16 cellular contexts compared by ENCODE assay signal in the genomic region with DNA sequence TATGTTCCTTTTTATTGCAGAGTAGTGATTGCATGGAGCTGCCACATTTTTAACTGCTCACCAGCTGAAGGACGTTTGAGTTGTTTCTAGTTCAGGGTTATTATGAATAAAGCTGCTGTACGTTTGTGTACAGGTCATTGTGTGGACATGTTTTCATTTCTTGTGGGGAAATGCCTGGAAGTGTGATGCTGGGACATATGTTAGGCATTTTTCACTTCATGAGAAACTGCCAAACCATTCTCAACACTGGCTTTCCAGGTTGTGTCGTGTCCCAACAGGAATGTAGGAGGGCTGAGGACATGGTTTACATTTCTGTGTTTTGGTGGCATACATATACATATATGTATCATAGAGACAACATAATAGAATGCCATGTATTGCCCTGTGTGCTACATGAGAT.
DNase-seq lines count a peak whose midpoint lies in the region; ATAC-seq and TF ChIP-seq lines count a peak whose summit lies in the region.
"Had no signal": no experiment of that assay in that cellular context is flagged by ENCODE, and none has a peak within 500 bp of the region (broad histone marks: within the 10 kb centered on the region; RNA-seq: fewer than 3 reads in every experiment).

No MANE protein-coding gene starts in this region.

- H3K27me3 ChIP-seq in mammary epithelial cell (ENCODE audit: insufficient read depth, low read length) = peaks cover 2% of the 10 kb centered on the region
- no peaks in the 10 kb centered on the region for H3K27me3 ChIP-seq in uterus
- H3K27me3 ChIP-seq in esophagus muscularis mucosa = no peaks in the 10 kb centered on the region

- no peak for TF ChIP-seq CTCF in mammary epithelial cell (conservative IDR thresholded peaks at IDR 0.05 in 1 of 2, IDR thresholded peaks at IDR 0.05 in 1 of 2; ENCODE audit: extremely low read depth in 1 of 2, insufficient read depth in 1 of 2, low read depth in 1 of 2, low read length in 2 of 2)
- no peak for TF ChIP-seq CTCF in MCF 10A (IDR thresholded peaks at IDR 0.05; ENCODE audit: unreplicated experiment)
- TF ChIP-seq CTCF in epithelial cell of esophagus (IDR thresholded peaks at IDR 0.05; ENCODE audit: insufficient read depth, low read depth, low read length, missing control alignments) = no peak
- no peak for TF ChIP-seq CTCF in uterus (IDR thresholded peaks at IDR 0.05)
- TF ChIP-seq CTCF in esophagus muscularis mucosa (IDR thresholded peaks at IDR 0.05) = no peak

- H3K79me2 ChIP-seq in mammary epithelial cell (ENCODE audit: insufficient read depth, low read length) = no peaks in the 10 kb centered on the region

- H2AFZ ChIP-seq in mammary epithelial cell (ENCODE audit: low read depth, low read length) = no peak overlapping the region

- no peaks in the 10 kb centered on the region for H3K9me3 Mint-ChIP-seq in MCF 10A (ENCODE audit: unreplicated experiment)
- H3K9me3 Mint-ChIP-seq in activated T-helper 17 cell treated with anti-CD3 and anti-CD28 coated beads, Interleukin-2, amount 50 U/mL, for 72 hours = no peaks in the 10 kb centered on the region
- H3K9me3 Mint-ChIP-seq: CD4-positive, alpha-beta T cell had no signal

- H3K9ac ChIP-seq in mammary epithelial cell (ENCODE audit: insufficient read depth, low read length) = no peak overlapping the region

- H3K4me2 ChIP-seq in mammary epithelial cell (ENCODE audit: insufficient read depth, low read depth, low read length) = no peak overlapping the region

- H3K27ac ChIP-seq in mammary epithelial cell (ENCODE audit: insufficient read depth, low read depth, low read length) (no peak overlapping the region), uterus (peak overlapping the region; percentile 85 to 94), esophagus muscularis mucosa (replicated peaks in 1 of 4) (no peak overlapping the region)
- H3K27ac ChIP-seq: 22Rv1 had no signal

- no peaks in the 10 kb centered on the region for H4K20me1 ChIP-seq in mammary epithelial cell (ENCODE audit: insufficient read depth, low read length)

- ATAC-seq in activated T-helper 17 cell treated with anti-CD3 and anti-CD28 coated beads, Interleukin-2, amount 50 U/mL, for 72 hours (replicated peaks) = no peak
- ATAC-seq in HG03135 (IDR thresholded peaks at IDR 0.05; ENCODE audit: unreplicated experiment) = no peak
- ATAC-seq: HepG2 had no signal

- intact Hi-C loops in mammary epithelial cell (cut with micrococcal nuclease) = no loop called here
- intact Hi-C loops in MCF 10A (cut with micrococcal nuclease) = no loop called here
- intact Hi-C loops in uterus (cut with DNase I; ENCODE audit: low total_unique reads) = no loop called here
- intact Hi-C loops in esophagus muscularis mucosa (cut with DNase I) = no loop called here

- H3K4me3 ChIP-seq in mammary epithelial cell (replicated peaks in 1 of 3; ENCODE audit: insufficient read depth in 1 of 3, low read depth in 2 of 3, low read length in 3 of 3) (no peak overlapping the region), epithelial cell of esophagus (ENCODE audit: low read length) (no peak overlapping the region), uterus (no peak overlapping the region), esophagus muscularis mucosa (no peak overlapping the region)
- H3K4me3 ChIP-seq: HAP-1 had no signal

- no peaks in the 10 kb centered on the region for H3K4me1 Mint-ChIP-seq in MCF 10A (ENCODE audit: insufficient read depth, unreplicated experiment)
- no peaks in the 10 kb centered on the region for H3K4me1 Mint-ChIP-seq in activated T-helper 17 cell treated with anti-CD3 and anti-CD28 coated beads, Interleukin-2, amount 50 U/mL, for 72 hours
- H3K4me1 Mint-ChIP-seq: B cell had no signal

- DNase-seq in mammary epithelial cell (peak; percentile 48), MCF 10A (ENCODE audit: unreplicated experiment) (no peak), epithelial cell of esophagus (ENCODE audit: low read depth) (peak; percentile 72), iris pigment epithelial cell (ENCODE audit: low read depth) (peak; percentile 7), uterus (no peak), esophagus muscularis mucosa (ENCODE audit: extremely low spot score) (no peak)
- DNase-seq: C1 segment of cervical spinal cord; CD4-positive, alpha-beta T cell; DMS79; EL had no signal

- H3K36me3 Mint-ChIP-seq in MCF 10A (ENCODE audit: insufficient read depth, unreplicated experiment) = no peaks in the 10 kb centered on the region
- H3K36me3 Mint-ChIP-seq in activated T-helper 17 cell treated with anti-CD3 and anti-CD28 coated beads, Interleukin-2, amount 50 U/mL, for 72 hours (ENCODE audit: low read depth) = no peaks in the 10 kb centered on the region

- H3K4me1 ChIP-seq in mammary epithelial cell (ENCODE audit: insufficient read depth, low read length) = peaks cover 6% of the 10 kb centered on the region
- H3K4me1 ChIP-seq in uterus = peaks cover 7 to 21% of the 10 kb centered on the region in 2 donors
- H3K4me1 ChIP-seq in esophagus muscularis mucosa = no peaks in the 10 kb centered on the region
- H3K4me1 ChIP-seq: HAP-1 had no signal

- no TSS peak for BruUV-seq in mammary epithelial cell (replicated peaks; lab: Mats Ljungman, UMichigan)
- no TSS peak for BruUV-seq in MCF 10A (replicated peaks; lab: Mats Ljungman, UMichigan)

- no peak overlapping the region for H3K4me3 Mint-ChIP-seq in MCF 10A (ENCODE audit: unreplicated experiment)
- H3K4me3 Mint-ChIP-seq in activated T-helper 17 cell treated with anti-CD3 and anti-CD28 coated beads, Interleukin-2, amount 50 U/mL, for 72 hours = no peak overlapping the region
- H3K4me3 Mint-ChIP-seq: B cell; CD4-positive, alpha-beta T cell had no signal

- WGBS in mammary epithelial cell (ENCODE audit: low coverage, missing lambda C conversion rate) = 13% methylated on average over 3 of the region's 3 CpGs
- 57% methylated on average over 3 of the region's 3 CpGs for WGBS in esophagus muscularis mucosa

- CTCF ChIA-PET in mammary epithelial cell (lab: Charles Lee; ENCODE audit: low non-redundant PET) = no interaction called here
- CTCF ChIA-PET in MCF 10A (lab: Yijun Ruan, JAX) = interaction anchor here (0.5 kb wide), 1 partner anchor 645 kb away, joined by 4 read pairs; no protein-coding TSS in a partner anchor

- POLR2A ChIA-PET in MCF 10A (lab: Yijun Ruan, JAX) = interaction anchor here (0.6 kb wide), 1 partner anchor 81 kb away, joined by 3 read pairs; no protein-coding TSS in a partner anchor

- H3K9me3 ChIP-seq in mammary epithelial cell (replicated peaks; ENCODE audit: insufficient read depth, low read length) (no peaks in the 10 kb centered on the region), uterus (no peaks in the 10 kb centered on the region), esophagus muscularis mucosa (no peaks in the 10 kb centered on the region)
- H3K9me3 ChIP-seq: HAP-1 had no signal

- no peak for TF ChIP-seq POLR2A in uterus (IDR thresholded peaks at IDR 0.05)
- no peak for TF ChIP-seq POLR2A in esophagus muscularis mucosa (IDR thresholded peaks at IDR 0.05; ENCODE audit: low read depth)

- no peak overlapping the region for H3K27ac Mint-ChIP-seq in MCF 10A (ENCODE audit: low read depth, unreplicated experiment)
- H3K27ac Mint-ChIP-seq in activated T-helper 17 cell treated with anti-CD3 and anti-CD28 coated beads, Interleukin-2, amount 50 U/mL, for 72 hours = no peak overlapping the region
- H3K27ac Mint-ChIP-seq: B cell; CD4-positive, alpha-beta T cell had no signal

- TF ChIP-seq EP300 in esophagus muscularis mucosa (IDR thresholded peaks at IDR 0.05) = no peak

- H3K36me3 ChIP-seq in mammary epithelial cell (ENCODE audit: insufficient read depth, low read length) (no peaks in the 10 kb centered on the region), uterus (no peaks in the 10 kb centered on the region), esophagus muscularis mucosa (no peaks in the 10 kb centered on the region)
- H3K36me3 ChIP-seq: HAP-1 had no signal

- in situ Hi-C loops in mammary epithelial cell (cut with MboI; ENCODE audit: low sequenced_read_pairs in 2 of 2) = no loop called here

- H3K27me3 Mint-ChIP-seq in MCF 10A (ENCODE audit: insufficient read depth, unreplicated experiment) = peaks cover 16% of the 10 kb centered on the region
- no peaks in the 10 kb centered on the region for H3K27me3 Mint-ChIP-seq in activated T-helper 17 cell treated with anti-CD3 and anti-CD28 coated beads, Interleukin-2, amount 50 U/mL, for 72 hours
- H3K27me3 Mint-ChIP-seq: CD4-positive, alpha-beta T cell had no signal

- dilution Hi-C loops in mammary epithelial cell (cut with HindIII; ENCODE audit: low sequenced_read_pairs) = no loop called here

Comparison
In these comparisons a context has a peak if more than half of its experiments do, and no peak if none do; other contexts are left out.
1. DNase-seq: peak in mammary epithelial cell (single experiment), epithelial cell of esophagus (single experiment) and iris pigment epithelial cell (single experiment); none in MCF 10A (single experiment), uterus (0 of 2) and esophagus muscularis mucosa (single experiment).
2. H3K27ac ChIP-seq: peak in uterus (2 of 2); none in mammary epithelial cell (single experiment) and esophagus muscularis mucosa (0 of 4).